ENCODE assay signal across 15 cellular contexts in the genomic region with DNA sequence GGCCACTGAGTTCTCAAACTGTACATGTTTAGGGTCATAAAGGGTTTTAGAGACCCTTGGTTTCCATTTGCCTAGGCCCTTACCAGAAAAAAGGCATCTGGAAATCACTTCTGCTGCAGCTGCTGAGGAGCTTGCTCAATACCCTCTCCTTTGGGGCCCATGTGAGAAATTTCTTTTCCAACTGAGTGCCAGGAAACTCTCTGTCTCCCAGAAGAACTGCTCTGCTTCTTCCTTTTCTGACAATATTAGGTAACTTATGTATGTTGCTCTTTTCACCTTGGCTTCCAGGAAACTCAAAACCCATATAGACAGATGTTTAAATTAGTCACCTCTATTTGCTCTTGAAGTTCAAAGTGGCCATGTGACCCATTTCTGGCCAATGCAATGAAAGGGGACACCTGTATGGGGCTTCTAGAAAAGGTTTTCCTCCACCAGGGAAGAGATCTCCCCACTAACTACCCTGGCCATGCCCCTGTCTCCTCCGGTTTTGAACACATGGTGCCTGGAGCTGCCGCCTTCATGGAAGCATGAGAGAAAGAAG.
A peak's percentile ranks its signal among the peaks of the same experiment; 100 is the strongest.
DNase-seq lines count a peak whose midpoint lies in the region; ATAC-seq and TF ChIP-seq lines count a peak whose summit lies in the region.
"Had no signal": no experiment of that assay in that cellular context is flagged by ENCODE, and none has a peak within 500 bp of the region (broad histone marks: within the 10 kb centered on the region; RNA-seq: fewer than 3 reads in every experiment).

No MANE protein-coding gene starts in this region.

- H3K4me1 ChIP-seq in adipocyte (ENCODE audit: control insufficient read depth, insufficient read depth, low read length) (peaks cover 25% of the 10 kb centered on the region), colonic mucosa (no peaks in the 10 kb centered on the region)

- no peaks in the 10 kb centered on the region for H3K9me3 Mint-ChIP-seq in naive thymus-derived CD8-positive, alpha-beta T cell

- peaks cover 0 to 62% (median 16%) of the 10 kb centered on the region in 3 donors for H3K36me3 Mint-ChIP-seq in naive thymus-derived CD8-positive, alpha-beta T cell

- H3K4me3 ChIP-seq in AG10803 (ENCODE audit: low read length): no peak overlapping the region
- H3K4me3 ChIP-seq in adipocyte (ENCODE audit: low read length): no peak overlapping the region
- no peak overlapping the region for H3K4me3 ChIP-seq in colonic mucosa

- no peak for ATAC-seq in naive thymus-derived CD8-positive, alpha-beta T cell
- ATAC-seq in HG03097 (IDR thresholded peaks at IDR 0.05; ENCODE audit: low FRiP score, unreplicated experiment): no peak

- DNase-seq in AG10803 (ENCODE audit: low read depth) (peak; percentile 72), GF-D8 (lab: John Stamatoyannopoulos, UW) (peak; percentile 11), adipocyte (ENCODE audit: low read depth) (peak; percentile 70), colonic mucosa (no peak)
- no peak for DNase-seq in naive thymus-derived CD8-positive, alpha-beta T cell
- DNase-seq in stimulated activated CD4-positive, alpha-beta T cell treated with anti-CD3 and anti-CD28 coated beads, Interleukin-2, amount 100 ng/mL, for 24 hours: no peak
- DNase-seq in stimulated activated CD4-positive, alpha-beta T cell treated with anti-CD3 and anti-CD28 coated beads, Interleukin-15, amount 100 ng/mL, for 24 hours: no peak
- DNase-seq: anterior cingulate cortex; effector CD8-positive, alpha-beta T cell; Karpas-422; mesendoderm; NCI-H2029 treated with DMSO at 0.1 percent for 48 hours; NK-92 treated with Interleukin-12 subunit alpha and Interleukin-12 subunit beta, amount 100 ng/mL, for 24 hours; stimulated activated CD4-positive, alpha-beta T cell treated with anti-CD3 and anti-CD28 coated beads, Interleukin-4, amount 100 ng/mL, for 1 hour had no signal

- intact Hi-C loops in colonic mucosa (cut with DNase I): no loop called here

- no peaks in the 10 kb centered on the region for H3K36me3 ChIP-seq in adipocyte (ENCODE audit: control insufficient read depth, insufficient read depth, low read length, severe bottlenecking)
- no peaks in the 10 kb centered on the region for H3K36me3 ChIP-seq in colonic mucosa

- H3K4me3 Mint-ChIP-seq in naive thymus-derived CD8-positive, alpha-beta T cell: peak overlapping the region in 7 of 10 donors; percentile 26 to 69 (median 49)

- H3K4me1 Mint-ChIP-seq in naive thymus-derived CD8-positive, alpha-beta T cell: peaks cover 35 to 79% (median 65%) of the 10 kb centered on the region in 4 donors

- H3K9ac ChIP-seq in adipocyte (ENCODE audit: low read length) (no peak overlapping the region), colonic mucosa (ENCODE audit: low read depth in 2 of 2, low read length in 2 of 2) (no peak overlapping the region)

- H3K27me3 Mint-ChIP-seq in naive thymus-derived CD8-positive, alpha-beta T cell: no peaks in the 10 kb centered on the region

- no peak overlapping the region for H3K27ac ChIP-seq in colonic mucosa

- H3K9me3 ChIP-seq in adipocyte (ENCODE audit: control insufficient read depth, low read length) (no peaks in the 10 kb centered on the region), colonic mucosa (no peaks in the 10 kb centered on the region)

- H3K27me3 ChIP-seq in adipocyte (replicated peaks; ENCODE audit: control insufficient read depth, insufficient read depth, low read length) (peaks cover 50% of the 10 kb centered on the region), colonic mucosa (no peaks in the 10 kb centered on the region)

- TF ChIP-seq CTCF in AG10803 (conservative IDR thresholded peaks at IDR 0.05; ENCODE audit: low read length) (no peak), colonic mucosa (IDR thresholded peaks at IDR 0.05) (no peak)

- POLR2A ChIA-PET in naive thymus-derived CD8-positive, alpha-beta T cell (lab: Charles Lee): no interaction called here

- H3K27ac Mint-ChIP-seq in naive thymus-derived CD8-positive, alpha-beta T cell: peak overlapping the region; percentile 72 to 96 (median 91)

Comparison
In these comparisons a context has a peak if more than half of its experiments do, and no peak if none do; other contexts are left out.
1. DNase-seq: peak in AG10803 (single experiment), GF-D8 (single experiment) and adipocyte (single experiment); none in naive thymus-derived CD8-positive, alpha-beta T cell (0 of 10), stimulated activated CD4-positive, alpha-beta T cell treated with anti-CD3 and anti-CD28 coated beads, Interleukin-2, amount 100 ng/mL, for 24 hours (0 of 2), colonic mucosa (single experiment) and stimulated activated CD4-positive, alpha-beta T cell treated with anti-CD3 and anti-CD28 coated beads, Interleukin-15, amount 100 ng/mL, for 24 hours (single experiment).